8 cellular contexts compared by ENCODE assay signal in genomic region chr1:96966536-96967138, GRCh38.
DNase-seq lines count a peak whose midpoint lies in the region; ATAC-seq and TF ChIP-seq lines count a peak whose summit lies in the region.

No MANE protein-coding gene starts in this region.

- ATAC-seq in HG02763 (IDR thresholded peaks at IDR 0.05; ENCODE audit: unreplicated experiment) = peak; percentile 86

- DNase-seq in SIG-M5 treated with dmso at 0.1 percent for 504 hours (lab: John Stamatoyannopoulos, UW; ENCODE audit: unreplicated experiment) (peak; percentile 42), SIG-M5 (lab: John Stamatoyannopoulos, UW) (no peak), NCI-H1417 treated with DMSO at 0.1 percent for 48 hours (lab: John Stamatoyannopoulos, UW) (peak; percentile 16), T1000 (lab: John Stamatoyannopoulos, UW) (peak; percentile 53), astrocyte of the spinal cord (ENCODE audit: low read depth, low spot score) (peak; percentile 76), iPS DF 19.7 (ENCODE audit: low read depth, low spot score) (peak; percentile 15), smooth muscle cell of the brain vasculature (ENCODE audit: low read depth, low spot score) (peak; percentile 54)

- peak; percentile 95 for TF ChIP-seq CTCF in astrocyte of the spinal cord (IDR thresholded peaks at IDR 0.05; ENCODE audit: low read depth, low read length)

- in situ Hi-C loops in astrocyte of the spinal cord (cut with HindIII; ENCODE audit: low sequenced_read_pairs) = no loop called here

- no peak overlapping the region for H3K4me3 ChIP-seq in astrocyte of the spinal cord (ENCODE audit: low read depth, low read length)
